Comparison of ENCODE assay signal across 21 cellular contexts in the genomic region with DNA sequence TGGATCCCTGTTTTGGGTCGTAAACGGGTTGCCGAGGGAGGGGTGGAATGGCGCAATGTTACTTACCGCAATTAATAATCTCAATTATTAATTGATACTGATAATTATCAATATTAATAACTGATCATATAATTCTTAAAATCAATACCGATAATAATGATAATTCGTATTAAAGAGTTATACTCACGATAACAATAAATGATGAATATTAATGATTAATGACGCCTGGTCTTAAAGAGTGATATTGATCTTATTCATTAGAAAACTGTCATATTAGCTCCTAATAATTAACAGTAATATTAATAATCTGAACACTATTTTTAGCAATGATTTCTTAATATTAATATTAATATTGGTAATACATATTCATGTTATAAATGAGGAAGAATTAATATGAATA. TPM values are rescaled to one million over a fixed set of nuclear protein-coding genes. Genes with fewer than 3 reads are reported as not detected.
"Had no signal": no experiment of that assay in that cellular context is flagged by ENCODE, and none has a peak within 500 bp of the region (broad histone marks: within the 10 kb centered on the region; RNA-seq: fewer than 3 reads in every experiment).

No MANE protein-coding gene starts in this region.

RNA-seq across cellular contexts. Expression of a gene that starts 34.6 kb away (rescaled TPM):
- total RNA-seq: activated B cell treated with CpG ODN at 0.5 μM for 24 hours; activated CD4-positive, alpha-beta memory T cell treated with anti-CD3 and anti-CD28 coated beads for 36 hours; activated CD4-positive, alpha-beta T cell treated with anti-CD3 and anti-CD28 coated beads, Interleukin-2, amount 10 ng/mL, durations not matched to agents 24 days and 14 days; activated CD8-positive, alpha-beta memory T cell treated with anti-CD3 and anti-CD28 coated beads for 36 hours; activated CD8-positive, alpha-beta T cell treated with anti-CD3 and anti-CD28 coated beads for 36 hours; activated naive CD4-positive, alpha-beta T cell treated with anti-CD3 and anti-CD28 coated beads for 36 hours; activated naive CD4-positive, alpha-beta T cell treated with anti-CD3 and anti-CD28 coated beads, Interleukin-2, amount 50 U/mL, for 72 hours; activated naive CD8-positive, alpha-beta T cell treated with anti-CD3 and anti-CD28 coated beads for 36 hours; activated T-cell treated with anti-CD3 and anti-CD28 coated beads, Interleukin-2, amount 50 U/mL, for 4 hours; activated T-cell treated with anti-CD3 and anti-CD28 coated beads, Interleukin-2, amount 50 U/mL, for 72 hours; activated T-helper 1 cell treated with anti-CD3 and anti-CD28 coated beads, Interleukin-12 subunit alpha, Interleukin-12 subunit beta, Interleukin-2, Interleukin-4 antibody, amounts not matched to agents 30 ng/mL and 10 ng/mL and 1 ng/mL, durations not matched to agents 14 hours and 24 hours and 36 hours; activated T-helper 17 cell treated with anti-CD3 and anti-CD28 coated beads, Interleukin-2, amount 50 U/mL, for 72 hours; adrenal gland; aorta; astrocyte; body of pancreas; breast epithelium; T-cell; T-helper 1 cell treated with Interleukin-12 subunit alpha and Interleukin-12 subunit beta and Interleukin-4 antibody, amounts not matched to agents 30 ng/mL and 1 ng/mL, for 36 hours; T-helper 17 cell; T-helper 2 cell treated with Interferon-gamma antibody and Interleukin-4, amounts not matched to agents 100 ng/mL and 5 ng/mL, for 36 hours had no signal
- polyA plus RNA-seq: adrenal gland, aorta had no signal
